8 cellular contexts compared by ENCODE assay signal in genomic region chr19:16659832-16660708, GRCh38. TPM values are rescaled to one million over a fixed set of nuclear protein-coding genes. Genes with fewer than 3 reads are reported as not detected.
DNase-seq lines count a peak whose midpoint lies in the region; ATAC-seq and TF ChIP-seq lines count a peak whose summit lies in the region.

Gene SMIM7 (minus strand): TSS chr19:16660144. CDS start chr19:16660110, 34 bp downstream.

- H3K36me3 ChIP-seq in BLaER1 (peaks cover 41% of the 10 kb centered on the region), colonic mucosa (peaks cover 9% of the 10 kb centered on the region)

- DNase-seq in GM19240 (ENCODE audit: insufficient read length, low spot score) = peak; percentile 93
- DNase-seq in NCI-H526 (lab: John Stamatoyannopoulos, UW) = peak; percentile 90 to 97
- DNase-seq in activated CD4-positive, alpha-beta T cell treated with anti-CD3 and anti-CD28 coated beads for 48 hours = peak; percentile 99
- peak; percentile 98 for DNase-seq in colonic mucosa
- DNase-seq in kidney tubule cell (ENCODE audit: low spot score) = peak; percentile 98
- DNase-seq in stimulated activated CD4-positive, alpha-beta T cell treated with anti-CD3 and anti-CD28 coated beads, Interleukin-1b, Interleukin-23, amount 100 ng/mL, for 24 hours (ENCODE audit: low read depth in 4 of 4, low spot score in 1 of 4) = peak; percentile 95 to 98 (median 96)

- TF ChIP-seq CTCF in colonic mucosa (IDR thresholded peaks at IDR 0.05) = no peak

- H3K4me3 ChIP-seq in BLaER1 (peak within 1 kb of the TSS; percentile 78), colonic mucosa (peak within 1 kb of the TSS; percentile 67)

- peak; percentile 85 for ATAC-seq in HG03460 (IDR thresholded peaks at IDR 0.05; ENCODE audit: unreplicated experiment)

- H3K27ac ChIP-seq in BLaER1 = peak within 1 kb of the TSS; percentile 82
- H3K27ac ChIP-seq in colonic mucosa = peak within 1 kb of the TSS; percentile 93

- peaks cover 46% of the 10 kb centered on the region for H4K20me1 ChIP-seq in BLaER1

- H3K9me3 ChIP-seq in BLaER1 (no peaks in the 10 kb centered on the region), colonic mucosa (no peaks in the 10 kb centered on the region)

- no peaks in the 10 kb centered on the region for H3K27me3 ChIP-seq in BLaER1
- no peaks in the 10 kb centered on the region for H3K27me3 ChIP-seq in colonic mucosa

- intact Hi-C loops in colonic mucosa (cut with DNase I) = no loop called here

- H3K9ac ChIP-seq in BLaER1 = peak within 1 kb of the TSS; percentile 85
- peak within 1 kb of the TSS; percentile 89 to 93 for H3K9ac ChIP-seq in colonic mucosa (ENCODE audit: low read depth in 2 of 2, low read length in 2 of 2)

- peaks cover 69% of the 10 kb centered on the region for H3K4me1 ChIP-seq in BLaER1
- peaks cover 10% of the 10 kb centered on the region for H3K4me1 ChIP-seq in colonic mucosa

- peak within 1 kb of the TSS; percentile 100 for H3K4me2 ChIP-seq in BLaER1

RNA-seq across cellular contexts. Expression of gene SMIM7, which starts in this region (rescaled TPM):
- 10 to 100 TPM; 58.2 to 64.8 TPM for total RNA-seq in colonic mucosa

Comparison
In these comparisons a context has a peak if more than half of its experiments do, and no peak if none do; other contexts are left out.
1. Peak in every context shown above with its lines: DNase-seq, ATAC-seq, H3K4me3 ChIP-seq and H3K27ac ChIP-seq.